22 cellular contexts compared by ENCODE assay signal in the genomic region with DNA sequence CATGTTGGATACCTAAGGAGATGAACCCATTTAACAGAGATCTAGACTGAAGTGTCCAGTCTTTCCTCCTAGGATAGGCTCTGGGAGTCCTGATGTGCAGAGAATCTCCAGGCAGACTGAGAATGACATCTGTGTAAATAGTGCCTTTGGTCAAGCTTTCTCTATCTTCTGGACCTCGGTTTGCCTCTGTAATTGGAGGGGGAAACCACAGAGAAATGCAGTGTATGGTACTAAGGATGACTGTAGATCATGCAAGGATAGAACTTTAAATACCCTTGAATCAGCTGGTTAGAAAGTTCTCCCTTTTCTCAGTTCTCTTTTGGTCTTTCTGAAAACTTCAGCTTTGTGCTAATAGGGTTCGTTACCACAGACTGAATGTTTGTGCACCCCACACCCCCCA.
"Had no signal": no experiment of that assay in that cellular context is flagged by ENCODE, and none has a peak within 500 bp of the region (broad histone marks: within the 10 kb centered on the region; RNA-seq: fewer than 3 reads in every experiment).

No MANE protein-coding gene starts in this region.

- H3K79me2 ChIP-seq: hepatocyte had no signal

- H3K27me3 ChIP-seq: dorsolateral prefrontal cortex, esophagus muscularis mucosa, foreskin keratinocyte, gastroesophageal sphincter, heart left ventricle, hepatocyte had no signal

- H3K27ac ChIP-seq: coronary artery, dorsolateral prefrontal cortex, esophagus muscularis mucosa, foreskin keratinocyte, gastroesophageal sphincter, heart left ventricle, hepatocyte, lower lobe of right lung had no signal

- DNase-seq: dermis blood vessel endothelial cell; dorsolateral prefrontal cortex; effector CD4-positive, alpha-beta T cell; effector memory CD4-positive, alpha-beta T cell; foreskin keratinocyte; heart left ventricle; hypothalamus; immature natural killer cell; islet precursor cell; kidney; kidney glomerular epithelial cell; left colon; left ventricle myocardium superior; lower lobe of right lung; mesenchymal stem cell; mucosa of descending colon; naive B cell had no signal

- H3K4me2 ChIP-seq: hepatocyte had no signal

- H3K4me3 ChIP-seq: coronary artery, dorsolateral prefrontal cortex, esophagus muscularis mucosa, gastroesophageal sphincter, heart left ventricle, hepatocyte, lower lobe of right lung, mucosa of descending colon had no signal

- H3K36me3 ChIP-seq: esophagus muscularis mucosa, gastroesophageal sphincter, heart left ventricle, lower lobe of right lung had no signal

- ATAC-seq: foreskin keratinocyte, gastroesophageal sphincter, heart left ventricle, left colon, left lobe of liver, left ventricle myocardium superior, lower lobe of right lung, mucosa of descending colon had no signal

- H3K4me1 ChIP-seq: esophagus muscularis mucosa, foreskin keratinocyte, gastroesophageal sphincter, heart left ventricle, lower lobe of right lung had no signal

- H2AFZ ChIP-seq: hepatocyte had no signal

- H3K9me3 ChIP-seq: esophagus muscularis mucosa, gastroesophageal sphincter, lower lobe of right lung, mucosa of descending colon had no signal
